ENCODE assay signal across 1 cellular context in the genomic region with DNA sequence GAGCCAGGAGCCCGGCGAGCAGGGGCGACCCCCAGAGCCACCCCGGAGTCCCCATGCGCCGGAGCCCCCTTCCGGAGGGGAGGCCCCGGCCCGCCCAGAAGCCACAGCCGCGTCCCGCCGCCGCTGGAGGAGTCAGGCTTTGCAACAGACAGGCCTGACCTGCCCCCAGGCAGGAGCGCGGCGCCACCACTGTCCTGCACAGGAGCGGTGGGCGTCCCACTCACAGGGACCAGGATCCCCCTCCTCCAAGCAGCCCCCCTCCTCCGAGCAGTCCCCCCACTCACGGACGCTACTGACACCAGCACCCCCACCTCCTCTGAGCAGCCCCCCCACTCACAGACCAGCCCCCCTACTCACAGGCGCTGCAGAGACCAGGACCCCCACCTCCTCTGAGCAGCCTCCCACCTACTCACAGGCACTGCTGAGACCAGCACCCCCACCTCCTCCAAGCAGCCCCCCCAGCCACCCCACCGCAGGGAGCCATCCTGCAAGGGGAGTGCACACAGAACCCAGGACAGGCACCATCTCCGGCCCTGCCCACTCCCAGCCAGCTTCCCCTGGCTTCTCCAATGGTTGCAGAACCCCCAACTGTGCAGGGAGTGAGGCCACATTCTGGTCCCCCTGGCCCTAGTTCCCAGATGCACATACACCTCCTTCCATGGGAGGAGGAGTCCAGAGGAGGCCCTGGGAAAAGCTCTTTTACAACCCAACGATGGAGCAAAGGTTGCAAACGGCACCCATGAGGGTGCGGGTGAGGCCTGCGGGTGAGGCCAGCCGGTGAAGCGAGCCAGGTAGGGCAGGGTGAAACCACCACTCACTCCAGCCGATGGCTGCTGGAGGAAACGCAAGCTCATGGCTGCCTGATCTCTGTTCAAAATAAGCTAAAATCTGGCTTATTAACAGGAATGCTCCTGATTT.
A peak's percentile ranks its signal among the peaks of the same experiment; 100 is the strongest.
TF ChIP-seq lines count a peak whose summit lies in the region.

No MANE protein-coding gene starts in this region.

TF ChIP-seq in HepG2, 621 proteins besides CTCF, POLR2A, EP300 and RAD21 (continued from another document):
- TF ChIP-seq, protein P1, sequence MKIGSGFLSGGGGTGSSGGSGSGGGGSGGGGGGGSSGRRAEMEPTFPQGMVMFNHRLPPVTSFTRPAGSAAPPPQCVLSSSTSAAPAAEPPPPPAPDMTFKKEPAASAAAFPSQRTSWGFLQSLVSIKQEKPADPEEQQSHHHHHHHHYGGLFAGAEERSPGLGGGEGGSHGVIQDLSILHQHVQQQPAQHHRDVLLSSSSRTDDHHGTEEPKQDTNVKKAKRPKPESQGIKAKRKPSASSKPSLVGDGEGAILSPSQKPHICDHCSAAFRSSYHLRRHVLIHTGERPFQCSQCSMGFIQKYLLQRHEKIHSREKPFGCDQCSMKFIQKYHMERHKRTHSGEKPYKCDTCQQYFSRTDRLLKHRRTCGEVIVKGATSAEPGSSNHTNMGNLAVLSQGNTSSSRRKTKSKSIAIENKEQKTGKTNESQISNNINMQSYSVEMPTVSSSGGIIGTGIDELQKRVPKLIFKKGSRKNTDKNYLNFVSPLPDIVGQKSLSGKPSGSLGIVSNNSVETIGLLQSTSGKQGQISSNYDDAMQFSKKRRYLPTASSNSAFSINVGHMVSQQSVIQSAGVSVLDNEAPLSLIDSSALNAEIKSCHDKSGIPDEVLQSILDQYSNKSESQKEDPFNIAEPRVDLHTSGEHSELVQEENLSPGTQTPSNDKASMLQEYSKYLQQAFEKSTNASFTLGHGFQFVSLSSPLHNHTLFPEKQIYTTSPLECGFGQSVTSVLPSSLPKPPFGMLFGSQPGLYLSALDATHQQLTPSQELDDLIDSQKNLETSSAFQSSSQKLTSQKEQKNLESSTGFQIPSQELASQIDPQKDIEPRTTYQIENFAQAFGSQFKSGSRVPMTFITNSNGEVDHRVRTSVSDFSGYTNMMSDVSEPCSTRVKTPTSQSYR (CRISPR knock-in tag; IDR thresholded peaks at IDR 0.05; ENCODE audit: borderline replicate concordance) = no peak
- 0 out of 2 replicates have a peak, but pooled peaks have one; percentile 10 for TF ChIP-seq SALL1 (CRISPR knock-in tag; IDR thresholded peaks at IDR 0.05)
- TF ChIP-seq TMF1 (CRISPR knock-in tag; IDR thresholded peaks at IDR 0.05; ENCODE audit: low read depth) = no peak
- peak; percentile 75 for TF ChIP-seq ZFX (CRISPR knock-in tag; IDR thresholded peaks at IDR 0.05; ENCODE audit: low read depth)
- no peak for TF ChIP-seq RBAK (CRISPR knock-in tag; IDR thresholded peaks at IDR 0.05)
- peak; percentile 84; the same call in 1 of the 2 replicates for TF ChIP-seq ZBTB7B (CRISPR knock-in tag; IDR thresholded peaks at IDR 0.05)
- TF ChIP-seq, protein P2, sequence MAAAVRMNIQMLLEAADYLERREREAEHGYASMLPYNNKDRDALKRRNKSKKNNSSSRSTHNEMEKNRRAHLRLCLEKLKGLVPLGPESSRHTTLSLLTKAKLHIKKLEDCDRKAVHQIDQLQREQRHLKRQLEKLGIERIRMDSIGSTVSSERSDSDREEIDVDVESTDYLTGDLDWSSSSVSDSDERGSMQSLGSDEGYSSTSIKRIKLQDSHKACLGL (CRISPR knock-in tag; IDR thresholded peaks at IDR 0.05) = 0 out of 2 replicates have a peak, but pooled peaks have one; percentile 12
- no peak for TF ChIP-seq ATAD3A (CRISPR knock-in tag; IDR thresholded peaks at IDR 0.05)
- TF ChIP-seq, protein P3, sequence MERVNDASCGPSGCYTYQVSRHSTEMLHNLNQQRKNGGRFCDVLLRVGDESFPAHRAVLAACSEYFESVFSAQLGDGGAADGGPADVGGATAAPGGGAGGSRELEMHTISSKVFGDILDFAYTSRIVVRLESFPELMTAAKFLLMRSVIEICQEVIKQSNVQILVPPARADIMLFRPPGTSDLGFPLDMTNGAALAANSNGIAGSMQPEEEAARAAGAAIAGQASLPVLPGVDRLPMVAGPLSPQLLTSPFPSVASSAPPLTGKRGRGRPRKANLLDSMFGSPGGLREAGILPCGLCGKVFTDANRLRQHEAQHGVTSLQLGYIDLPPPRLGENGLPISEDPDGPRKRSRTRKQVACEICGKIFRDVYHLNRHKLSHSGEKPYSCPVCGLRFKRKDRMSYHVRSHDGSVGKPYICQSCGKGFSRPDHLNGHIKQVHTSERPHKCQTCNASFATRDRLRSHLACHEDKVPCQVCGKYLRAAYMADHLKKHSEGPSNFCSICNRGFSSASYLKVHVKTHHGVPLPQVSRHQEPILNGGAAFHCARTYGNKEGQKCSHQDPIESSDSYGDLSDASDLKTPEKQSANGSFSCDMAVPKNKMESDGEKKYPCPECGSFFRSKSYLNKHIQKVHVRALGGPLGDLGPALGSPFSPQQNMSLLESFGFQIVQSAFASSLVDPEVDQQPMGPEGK (CRISPR knock-in tag; IDR thresholded peaks at IDR 0.05) = peak; percentile 59; the same call in 1 of the 2 replicates
- TF ChIP-seq DNMT3B (CRISPR knock-in tag; conservative IDR thresholded peaks at IDR 0.05) = no peak
- TF ChIP-seq, protein P4, sequence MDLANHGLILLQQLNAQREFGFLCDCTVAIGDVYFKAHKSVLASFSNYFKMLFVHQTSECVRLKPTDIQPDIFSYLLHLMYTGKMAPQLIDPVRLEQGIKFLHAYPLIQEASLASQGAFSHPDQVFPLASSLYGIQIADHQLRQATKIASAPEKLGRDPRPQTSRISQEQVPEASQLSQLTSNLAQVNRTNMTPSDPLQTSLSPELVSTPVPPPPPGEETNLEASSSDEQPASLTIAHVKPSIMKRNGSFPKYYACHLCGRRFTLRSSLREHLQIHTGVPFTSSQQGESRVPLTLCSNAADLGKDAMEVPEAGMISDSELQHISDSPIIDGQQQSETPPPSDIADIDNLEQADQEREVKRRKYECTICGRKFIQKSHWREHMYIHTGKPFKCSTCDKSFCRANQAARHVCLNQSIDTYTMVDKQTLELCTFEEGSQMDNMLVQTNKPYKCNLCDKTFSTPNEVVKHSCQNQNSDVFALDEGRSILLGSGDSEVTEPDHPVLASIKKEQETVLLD (CRISPR knock-in tag; IDR thresholded peaks at IDR 0.05; ENCODE audit: low read depth) = no peak
- peak; percentile 41 for TF ChIP-seq HNF4A (CRISPR knock-in tag; IDR thresholded peaks at IDR 0.05)
- no peak for TF ChIP-seq NR1H2 (CRISPR knock-in tag; IDR thresholded peaks at IDR 0.05; ENCODE audit: borderline replicate concordance, low read depth)
- TF ChIP-seq, protein P5, sequence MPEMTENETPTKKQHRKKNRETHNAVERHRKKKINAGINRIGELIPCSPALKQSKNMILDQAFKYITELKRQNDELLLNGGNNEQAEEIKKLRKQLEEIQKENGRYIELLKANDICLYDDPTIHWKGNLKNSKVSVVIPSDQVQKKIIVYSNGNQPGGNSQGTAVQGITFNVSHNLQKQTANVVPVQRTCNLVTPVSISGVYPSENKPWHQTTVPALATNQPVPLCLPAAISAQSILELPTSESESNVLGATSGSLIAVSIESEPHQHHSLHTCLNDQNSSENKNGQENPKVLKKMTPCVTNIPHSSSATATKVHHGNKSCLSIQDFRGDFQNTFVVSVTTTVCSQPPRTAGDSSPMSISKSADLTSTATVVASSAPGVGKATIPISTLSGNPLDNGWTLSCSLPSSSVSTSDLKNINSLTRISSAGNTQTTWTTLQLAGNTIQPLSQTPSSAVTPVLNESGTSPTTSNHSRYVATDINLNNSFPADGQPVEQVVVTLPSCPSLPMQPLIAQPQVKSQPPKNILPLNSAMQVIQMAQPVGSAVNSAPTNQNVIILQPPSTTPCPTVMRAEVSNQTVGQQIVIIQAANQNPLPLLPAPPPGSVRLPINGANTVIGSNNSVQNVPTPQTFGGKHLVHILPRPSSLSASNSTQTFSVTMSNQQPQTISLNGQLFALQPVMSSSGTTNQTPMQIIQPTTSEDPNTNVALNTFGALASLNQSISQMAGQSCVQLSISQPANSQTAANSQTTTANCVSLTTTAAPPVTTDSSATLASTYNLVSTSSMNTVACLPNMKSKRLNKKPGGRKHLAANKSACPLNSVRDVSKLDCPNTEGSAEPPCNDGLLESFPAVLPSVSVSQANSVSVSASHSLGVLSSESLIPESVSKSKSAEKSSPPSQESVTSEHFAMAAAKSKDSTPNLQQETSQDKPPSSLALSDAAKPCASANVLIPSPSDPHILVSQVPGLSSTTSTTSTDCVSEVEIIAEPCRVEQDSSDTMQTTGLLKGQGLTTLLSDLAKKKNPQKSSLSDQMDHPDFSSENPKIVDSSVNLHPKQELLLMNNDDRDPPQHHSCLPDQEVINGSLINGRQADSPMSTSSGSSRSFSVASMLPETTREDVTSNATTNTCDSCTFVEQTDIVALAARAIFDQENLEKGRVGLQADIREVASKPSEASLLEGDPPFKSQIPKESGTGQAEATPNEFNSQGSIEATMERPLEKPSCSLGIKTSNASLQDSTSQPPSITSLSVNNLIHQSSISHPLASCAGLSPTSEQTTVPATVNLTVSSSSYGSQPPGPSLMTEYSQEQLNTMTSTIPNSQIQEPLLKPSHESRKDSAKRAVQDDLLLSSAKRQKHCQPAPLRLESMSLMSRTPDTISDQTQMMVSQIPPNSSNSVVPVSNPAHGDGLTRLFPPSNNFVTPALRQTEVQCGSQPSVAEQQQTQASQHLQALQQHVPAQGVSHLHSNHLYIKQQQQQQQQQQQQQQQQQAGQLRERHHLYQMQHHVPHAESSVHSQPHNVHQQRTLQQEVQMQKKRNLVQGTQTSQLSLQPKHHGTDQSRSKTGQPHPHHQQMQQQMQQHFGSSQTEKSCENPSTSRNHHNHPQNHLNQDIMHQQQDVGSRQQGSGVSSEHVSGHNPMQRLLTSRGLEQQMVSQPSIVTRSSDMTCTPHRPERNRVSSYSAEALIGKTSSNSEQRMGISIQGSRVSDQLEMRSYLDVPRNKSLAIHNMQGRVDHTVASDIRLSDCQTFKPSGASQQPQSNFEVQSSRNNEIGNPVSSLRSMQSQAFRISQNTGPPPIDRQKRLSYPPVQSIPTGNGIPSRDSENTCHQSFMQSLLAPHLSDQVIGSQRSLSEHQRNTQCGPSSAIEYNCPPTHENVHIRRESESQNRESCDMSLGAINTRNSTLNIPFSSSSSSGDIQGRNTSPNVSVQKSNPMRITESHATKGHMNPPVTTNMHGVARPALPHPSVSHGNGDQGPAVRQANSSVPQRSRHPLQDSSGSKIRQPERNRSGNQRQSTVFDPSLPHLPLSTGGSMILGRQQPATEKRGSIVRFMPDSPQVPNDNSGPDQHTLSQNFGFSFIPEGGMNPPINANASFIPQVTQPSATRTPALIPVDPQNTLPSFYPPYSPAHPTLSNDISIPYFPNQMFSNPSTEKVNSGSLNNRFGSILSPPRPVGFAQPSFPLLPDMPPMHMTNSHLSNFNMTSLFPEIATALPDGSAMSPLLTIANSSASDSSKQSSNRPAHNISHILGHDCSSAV (CRISPR knock-in tag; IDR thresholded peaks at IDR 0.05; ENCODE audit: borderline replicate concordance) = no peak
- TF ChIP-seq ZNF569 (CRISPR knock-in tag; IDR thresholded peaks at IDR 0.05; ENCODE audit: borderline replicate concordance) = no peak
- TF ChIP-seq ZZZ3 (CRISPR knock-in tag; IDR thresholded peaks at IDR 0.05; ENCODE audit: borderline replicate concordance) = no peak
- TF ChIP-seq POLR2G (IDR thresholded peaks at IDR 0.05; ENCODE audit: low read depth, low read length) = peak; percentile 56
- TF ChIP-seq PCBP1 (IDR thresholded peaks at IDR 0.05; ENCODE audit: borderline replicate concordance, low read depth, low read length) = no peak
- TF ChIP-seq, protein P6, sequence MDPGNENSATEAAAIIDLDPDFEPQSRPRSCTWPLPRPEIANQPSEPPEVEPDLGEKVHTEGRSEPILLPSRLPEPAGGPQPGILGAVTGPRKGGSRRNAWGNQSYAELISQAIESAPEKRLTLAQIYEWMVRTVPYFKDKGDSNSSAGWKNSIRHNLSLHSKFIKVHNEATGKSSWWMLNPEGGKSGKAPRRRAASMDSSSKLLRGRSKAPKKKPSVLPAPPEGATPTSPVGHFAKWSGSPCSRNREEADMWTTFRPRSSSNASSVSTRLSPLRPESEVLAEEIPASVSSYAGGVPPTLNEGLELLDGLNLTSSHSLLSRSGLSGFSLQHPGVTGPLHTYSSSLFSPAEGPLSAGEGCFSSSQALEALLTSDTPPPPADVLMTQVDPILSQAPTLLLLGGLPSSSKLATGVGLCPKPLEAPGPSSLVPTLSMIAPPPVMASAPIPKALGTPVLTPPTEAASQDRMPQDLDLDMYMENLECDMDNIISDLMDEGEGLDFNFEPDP (CRISPR knock-in tag; conservative IDR thresholded peaks at IDR 0.05) = no peak
- TF ChIP-seq ZNF761 (CRISPR knock-in tag; conservative IDR thresholded peaks at IDR 0.05) = 0 out of 2 replicates have a peak, but pooled peaks have one; percentile 29
- TF ChIP-seq KDM1A (CRISPR knock-in tag; IDR thresholded peaks at IDR 0.05) = no peak
- TF ChIP-seq, protein P7, sequence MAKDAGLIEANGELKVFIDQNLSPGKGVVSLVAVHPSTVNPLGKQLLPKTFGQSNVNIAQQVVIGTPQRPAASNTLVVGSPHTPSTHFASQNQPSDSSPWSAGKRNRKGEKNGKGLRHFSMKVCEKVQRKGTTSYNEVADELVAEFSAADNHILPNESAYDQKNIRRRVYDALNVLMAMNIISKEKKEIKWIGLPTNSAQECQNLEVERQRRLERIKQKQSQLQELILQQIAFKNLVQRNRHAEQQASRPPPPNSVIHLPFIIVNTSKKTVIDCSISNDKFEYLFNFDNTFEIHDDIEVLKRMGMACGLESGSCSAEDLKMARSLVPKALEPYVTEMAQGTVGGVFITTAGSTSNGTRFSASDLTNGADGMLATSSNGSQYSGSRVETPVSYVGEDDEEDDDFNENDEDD (CRISPR knock-in tag; IDR thresholded peaks at IDR 0.05; ENCODE audit: borderline replicate concordance) = no peak
- TF ChIP-seq KLF12 (CRISPR knock-in tag; IDR thresholded peaks at IDR 0.05; ENCODE audit: borderline replicate concordance) = no peak
- no peak; the same call in 1 of the 2 replicates for TF ChIP-seq SPEN (CRISPR knock-in tag; IDR thresholded peaks at IDR 0.05; ENCODE audit: low read depth)
- peak; percentile 27; the same call in 1 of the 2 replicates for TF ChIP-seq MYNN (CRISPR knock-in tag; IDR thresholded peaks at IDR 0.05; ENCODE audit: low read depth)
- TF ChIP-seq BRD4 (CRISPR knock-in tag; IDR thresholded peaks at IDR 0.05) = peak; percentile 63
- TF ChIP-seq NR2F2 (IDR thresholded peaks at IDR 0.05; ENCODE audit: borderline replicate concordance, low read depth) = no peak
- TF ChIP-seq ZMYM2 (CRISPR knock-in tag; IDR thresholded peaks at IDR 0.05) = no peak
- TF ChIP-seq, protein P8, sequence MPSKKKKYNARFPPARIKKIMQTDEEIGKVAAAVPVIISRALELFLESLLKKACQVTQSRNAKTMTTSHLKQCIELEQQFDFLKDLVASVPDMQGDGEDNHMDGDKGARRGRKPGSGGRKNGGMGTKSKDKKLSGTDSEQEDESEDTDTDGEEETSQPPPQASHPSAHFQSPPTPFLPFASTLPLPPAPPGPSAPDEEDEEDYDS (CRISPR knock-in tag; IDR thresholded peaks at IDR 0.05) = peak; percentile 42; the same call in 1 of the 2 replicates
- no peak for TF ChIP-seq PHB2 (IDR thresholded peaks at IDR 0.05; ENCODE audit: partially characterized antibody)
